Comparison of ENCODE assay signal across 1 cellular context in the genomic region with DNA sequence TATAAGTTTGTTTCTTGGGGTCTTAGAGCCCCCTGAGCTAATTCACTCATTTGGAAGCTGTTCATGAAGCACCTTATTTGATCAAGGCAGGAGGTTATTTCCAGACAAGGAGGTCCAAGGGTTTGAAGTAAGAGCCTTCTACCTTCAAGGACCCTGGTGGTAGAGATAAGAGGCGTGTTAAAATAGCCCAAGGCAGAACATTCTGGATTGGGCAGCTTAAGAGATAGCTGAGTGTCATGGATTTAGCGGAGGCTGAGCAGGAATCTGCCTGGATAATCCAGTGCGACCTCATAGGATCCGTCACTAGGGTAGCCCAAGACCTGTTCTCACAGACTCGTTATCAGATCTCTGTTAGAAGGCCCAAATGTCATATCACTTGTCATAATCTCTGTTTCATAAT.
TF ChIP-seq lines count a peak whose summit lies in the region.

No MANE protein-coding gene starts in this region.

TF ChIP-seq in K562, 482 proteins besides CTCF, POLR2A, EP300 and RAD21 (continued from another document):
- TF ChIP-seq, protein P1, sequence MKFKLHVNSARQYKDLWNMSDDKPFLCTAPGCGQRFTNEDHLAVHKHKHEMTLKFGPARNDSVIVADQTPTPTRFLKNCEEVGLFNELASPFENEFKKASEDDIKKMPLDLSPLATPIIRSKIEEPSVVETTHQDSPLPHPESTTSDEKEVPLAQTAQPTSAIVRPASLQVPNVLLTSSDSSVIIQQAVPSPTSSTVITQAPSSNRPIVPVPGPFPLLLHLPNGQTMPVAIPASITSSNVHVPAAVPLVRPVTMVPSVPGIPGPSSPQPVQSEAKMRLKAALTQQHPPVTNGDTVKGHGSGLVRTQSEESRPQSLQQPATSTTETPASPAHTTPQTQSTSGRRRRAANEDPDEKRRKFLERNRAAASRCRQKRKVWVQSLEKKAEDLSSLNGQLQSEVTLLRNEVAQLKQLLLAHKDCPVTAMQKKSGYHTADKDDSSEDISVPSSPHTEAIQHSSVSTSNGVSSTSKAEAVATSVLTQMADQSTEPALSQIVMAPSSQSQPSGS (CRISPR knock-in tag; IDR thresholded peaks at IDR 0.05) = no peak
- no peak for TF ChIP-seq PCBP2 (IDR thresholded peaks at IDR 0.05; ENCODE audit: low read depth, low read length, poor library complexity, severe bottlenecking)
- TF ChIP-seq NFE2 (IDR thresholded peaks at IDR 0.05; ENCODE audit: low read depth) = 0 out of 2 replicates have a peak, but pooled peaks have one; percentile 2
- TF ChIP-seq ZNF740 (CRISPR knock-in tag; IDR thresholded peaks at IDR 0.05) = no peak
- no peak for TF ChIP-seq ZNF740 (tag; IDR thresholded peaks at IDR 0.05)
- no peak for TF ChIP-seq E2F8 (IDR thresholded peaks at IDR 0.05; ENCODE audit: low read depth, partially characterized antibody)
- TF ChIP-seq TAF15 (IDR thresholded peaks at IDR 0.05; ENCODE audit: low read depth, low read length) = no peak
- no peak for TF ChIP-seq SMAD2 (IDR thresholded peaks at IDR 0.05; ENCODE audit: low read depth, low read length)
- TF ChIP-seq FOXK2 (conservative IDR thresholded peaks at IDR 0.05 in 1 of 2, IDR thresholded peaks at IDR 0.05 in 1 of 2; ENCODE audit: low read depth in 2 of 2) = no peak
- no peak for TF ChIP-seq RFX5 (IDR thresholded peaks at IDR 0.05; ENCODE audit: low read depth, low read length)
- no peak for TF ChIP-seq POLR2G (IDR thresholded peaks at IDR 0.05; ENCODE audit: low read depth, low read length)
- no peak for TF ChIP-seq GATAD2A (IDR thresholded peaks at IDR 0.05)
- TF ChIP-seq ZNF280A (IDR thresholded peaks at IDR 0.05; ENCODE audit: low read depth, partially characterized antibody) = no peak
- TF ChIP-seq NONO (IDR thresholded peaks at IDR 0.05; ENCODE audit: low read depth in 2 of 2, low read length in 1 of 2) = no peak
- no peak for TF ChIP-seq RBM39 (optimal IDR thresholded peaks at IDR 0.05; ENCODE audit: low read depth, low read length)
- TF ChIP-seq ATF7 (IDR thresholded peaks at IDR 0.05) = no peak
- TF ChIP-seq ZFP1 (CRISPR knock-in tag; IDR thresholded peaks at IDR 0.05) = no peak
- TF ChIP-seq, protein P2, sequence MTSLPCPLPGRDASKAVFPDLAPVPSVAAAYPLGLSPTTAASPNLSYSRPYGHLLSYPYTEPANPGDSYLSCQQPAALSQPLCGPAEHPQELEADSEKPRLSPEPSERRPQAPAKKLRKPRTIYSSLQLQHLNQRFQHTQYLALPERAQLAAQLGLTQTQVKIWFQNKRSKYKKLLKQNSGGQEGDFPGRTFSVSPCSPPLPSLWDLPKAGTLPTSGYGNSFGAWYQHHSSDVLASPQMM (CRISPR knock-in tag; IDR thresholded peaks at IDR 0.05) = no peak
- TF ChIP-seq, protein P3, sequence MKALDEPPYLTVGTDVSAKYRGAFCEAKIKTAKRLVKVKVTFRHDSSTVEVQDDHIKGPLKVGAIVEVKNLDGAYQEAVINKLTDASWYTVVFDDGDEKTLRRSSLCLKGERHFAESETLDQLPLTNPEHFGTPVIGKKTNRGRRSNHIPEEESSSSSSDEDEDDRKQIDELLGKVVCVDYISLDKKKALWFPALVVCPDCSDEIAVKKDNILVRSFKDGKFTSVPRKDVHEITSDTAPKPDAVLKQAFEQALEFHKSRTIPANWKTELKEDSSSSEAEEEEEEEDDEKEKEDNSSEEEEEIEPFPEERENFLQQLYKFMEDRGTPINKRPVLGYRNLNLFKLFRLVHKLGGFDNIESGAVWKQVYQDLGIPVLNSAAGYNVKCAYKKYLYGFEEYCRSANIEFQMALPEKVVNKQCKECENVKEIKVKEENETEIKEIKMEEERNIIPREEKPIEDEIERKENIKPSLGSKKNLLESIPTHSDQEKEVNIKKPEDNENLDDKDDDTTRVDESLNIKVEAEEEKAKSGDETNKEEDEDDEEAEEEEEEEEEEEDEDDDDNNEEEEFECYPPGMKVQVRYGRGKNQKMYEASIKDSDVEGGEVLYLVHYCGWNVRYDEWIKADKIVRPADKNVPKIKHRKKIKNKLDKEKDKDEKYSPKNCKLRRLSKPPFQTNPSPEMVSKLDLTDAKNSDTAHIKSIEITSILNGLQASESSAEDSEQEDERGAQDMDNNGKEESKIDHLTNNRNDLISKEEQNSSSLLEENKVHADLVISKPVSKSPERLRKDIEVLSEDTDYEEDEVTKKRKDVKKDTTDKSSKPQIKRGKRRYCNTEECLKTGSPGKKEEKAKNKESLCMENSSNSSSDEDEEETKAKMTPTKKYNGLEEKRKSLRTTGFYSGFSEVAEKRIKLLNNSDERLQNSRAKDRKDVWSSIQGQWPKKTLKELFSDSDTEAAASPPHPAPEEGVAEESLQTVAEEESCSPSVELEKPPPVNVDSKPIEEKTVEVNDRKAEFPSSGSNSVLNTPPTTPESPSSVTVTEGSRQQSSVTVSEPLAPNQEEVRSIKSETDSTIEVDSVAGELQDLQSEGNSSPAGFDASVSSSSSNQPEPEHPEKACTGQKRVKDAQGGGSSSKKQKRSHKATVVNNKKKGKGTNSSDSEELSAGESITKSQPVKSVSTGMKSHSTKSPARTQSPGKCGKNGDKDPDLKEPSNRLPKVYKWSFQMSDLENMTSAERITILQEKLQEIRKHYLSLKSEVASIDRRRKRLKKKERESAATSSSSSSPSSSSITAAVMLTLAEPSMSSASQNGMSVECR (CRISPR knock-in tag; IDR thresholded peaks at IDR 0.05) = no peak
- no peak for TF ChIP-seq ZZZ3 (IDR thresholded peaks at IDR 0.05)
- TF ChIP-seq ZNF76 (CRISPR knock-in tag; IDR thresholded peaks at IDR 0.05; ENCODE audit: borderline replicate concordance) = no peak
- no peak for TF ChIP-seq SNRNP70 (optimal IDR thresholded peaks at IDR 0.05; ENCODE audit: low read depth, low read length)
- no peak for TF ChIP-seq MXD1 (CRISPR knock-in tag; IDR thresholded peaks at IDR 0.05; ENCODE audit: borderline replicate concordance, poor library complexity, severe bottlenecking)
- no peak for TF ChIP-seq PTBP1 (IDR thresholded peaks at IDR 0.05; ENCODE audit: low read depth, low read length)
